In genomic region chr17:55238197-55238930, GRCh38 we compare ENCODE assay signal across 8 cellular contexts. TPM values are rescaled to one million over a fixed set of nuclear protein-coding genes. Genes with fewer than 3 reads are reported as not detected.
DNase-seq lines count a peak whose midpoint lies in the region; ATAC-seq and TF ChIP-seq lines count a peak whose summit lies in the region.

No MANE protein-coding gene starts in this region.

- ATAC-seq in GM19395 (IDR thresholded peaks at IDR 0.05; ENCODE audit: unreplicated experiment) = peak; percentile 92
- ATAC-seq in HG03521 (IDR thresholded peaks at IDR 0.05; ENCODE audit: unreplicated experiment) = peak; percentile 96

- peak overlapping the region; percentile 73 to 89 for H3K4me3 Mint-ChIP-seq in CD14-positive monocyte

- TF ChIP-seq CTCF in CD14-positive monocyte (IDR thresholded peaks at IDR 0.05) = no peak

- intact Hi-C loops in CD14-positive monocyte (cut with micrococcal nuclease) = no loop called here

- peaks cover 20% of the 10 kb centered on the region for H3K4me1 Mint-ChIP-seq in CD14-positive monocyte

- no peaks in the 10 kb centered on the region for H3K36me3 Mint-ChIP-seq in CD14-positive monocyte

- H3K9me3 Mint-ChIP-seq in CD14-positive monocyte = peaks cover 0 to 6% (median 1%) of the 10 kb centered on the region in 7 donors

- H3K27me3 Mint-ChIP-seq in CD14-positive monocyte (ENCODE audit: low read depth in 3 of 3) = peaks cover 10 to 30% (median 21%) of the 10 kb centered on the region in 3 donors

- H3K27ac Mint-ChIP-seq in CD14-positive monocyte = no peak overlapping the region

- DNase-seq in CD14-positive monocyte (ENCODE audit: low spot score) = peak; percentile 52
- peak; percentile 98 for DNase-seq in NCI-H69 (lab: John Stamatoyannopoulos, UW)
- DNase-seq in activated CD8-positive, alpha-beta memory T cell treated with anti-CD3 and anti-CD28 coated beads for 24 hours = peak; percentile 92
- DNase-seq in effector CD8-positive, alpha-beta T cell (lab: John Stamatoyannopoulos, UW) = peak; percentile 62
- peak; percentile 86 to 91 for DNase-seq in lung microvascular endothelial cell (ENCODE audit: low read depth in 2 of 2)
- peak; percentile 76 to 82 (median 81) for DNase-seq in stimulated activated CD4-positive, alpha-beta T cell treated with anti-CD3 and anti-CD28 coated beads, TNF-alpha, amount 100 ng/mL, for 4 hours (ENCODE audit: low read depth in 3 of 3)

RNA-seq across cellular contexts. Expression of gene HLF, which starts 26.4 kb away (rescaled TPM):
- polyA plus RNA-seq in CD14-positive monocyte = not detected
- not detected in 2 replicates for total RNA-seq in lung microvascular endothelial cell

Comparison
In these comparisons a context has a peak if more than half of its experiments do, and no peak if none do; other contexts are left out.
1. Peak in every context shown above with its lines: DNase-seq and ATAC-seq.